In the genomic region with DNA sequence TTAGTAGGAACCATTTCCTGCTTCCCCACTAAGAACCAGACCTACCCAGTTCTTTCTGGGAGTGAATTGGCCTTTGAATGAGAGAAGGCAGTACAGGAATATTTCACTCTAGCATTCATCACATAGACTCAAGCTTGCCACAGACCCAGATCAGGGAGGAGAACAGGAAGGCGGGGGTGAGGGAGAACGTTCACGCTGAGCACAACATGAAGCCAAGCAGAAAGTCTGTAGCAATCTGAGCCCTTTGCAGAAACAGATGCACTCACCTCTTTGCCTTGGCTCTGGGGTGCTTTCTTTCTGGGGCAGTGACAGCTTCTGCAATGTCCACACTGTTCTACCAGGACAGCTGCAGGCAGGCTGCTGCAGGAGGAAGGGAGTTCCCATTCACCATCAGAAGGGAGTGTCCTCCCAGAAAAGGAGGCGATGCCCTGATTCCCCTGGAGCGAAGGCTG, we compare ENCODE assay signal across 12 cellular contexts. TPM values are rescaled to one million over a fixed set of nuclear protein-coding genes. Genes with fewer than 3 reads are reported as not detected.
A peak's percentile ranks its signal among the peaks of the same experiment; 100 is the strongest.
DNase-seq lines count a peak whose midpoint lies in the region; ATAC-seq, FAIRE-seq and TF ChIP-seq lines count a peak whose summit lies in the region.
"Had no signal": no experiment of that assay in that cellular context is flagged by ENCODE, and none has a peak within 500 bp of the region (broad histone marks: within the 10 kb centered on the region; RNA-seq: fewer than 3 reads in every experiment).

No MANE protein-coding gene starts in this region.

- H3K9me3 Mint-ChIP-seq in stimulated activated effector memory CD8-positive, alpha-beta T cell treated with anti-CD3 and anti-CD28 coated beads, Interleukin-12 subunit alpha, Interleukin-12 subunit beta, amount 100 ng/mL, for 72 hours, result no peaks in the 10 kb centered on the region
- H3K9me3 Mint-ChIP-seq: activated naive CD4-positive, alpha-beta T cell treated with anti-CD3 and anti-CD28 coated beads, Interleukin-2, amount 50 U/mL, for 24 hours had no signal

- H3K4me3 ChIP-seq in HEK293 (ENCODE audit: low read depth, low read length) (no peak overlapping the region), bronchial epithelial cell (ENCODE audit: low read depth, low read length) (no peak overlapping the region)

- no peak overlapping the region for H3K27ac Mint-ChIP-seq in stimulated activated effector memory CD8-positive, alpha-beta T cell treated with anti-CD3 and anti-CD28 coated beads, Interleukin-12 subunit alpha, Interleukin-12 subunit beta, amount 100 ng/mL, for 72 hours
- H3K27ac Mint-ChIP-seq: activated naive CD4-positive, alpha-beta T cell treated with anti-CD3 and anti-CD28 coated beads, Interleukin-2, amount 50 U/mL, for 24 hours had no signal

- no peak overlapping the region for H3K27ac ChIP-seq in HEK293 (ENCODE audit: extremely low read depth, low read depth, low read length)
- peak overlapping the region; percentile 59 for H3K27ac ChIP-seq in layer of hippocampus (ENCODE audit: low read depth, low read length)

- FAIRE-seq in bronchial epithelial cell (lab: Jason Lieb, UNC) (peak; percentile 62), D721Med (lab: Jason Lieb, UNC) (no peak)

- TF ChIP-seq CTCF in HEK293 (tag by site-specific recombination; IDR thresholded peaks at IDR 0.05), result no peak
- TF ChIP-seq CTCF in bronchial epithelial cell (IDR thresholded peaks at IDR 0.05; ENCODE audit: insufficient read depth, low read length, severe bottlenecking), result no peak
- TF ChIP-seq CTCF in D721Med (IDR thresholded peaks at IDR 0.05; ENCODE audit: insufficient read depth, missing control alignments), result no peak

- H3K4me1 ChIP-seq in HEK293 (ENCODE audit: control insufficient read depth, insufficient read depth, low read length), result peaks cover 16% of the 10 kb centered on the region

- CTCF ChIA-PET in HEK293 (lab: Yijun Ruan, JAX), result interaction anchor here (0.7 to 8.7 kb wide), 20 partner anchors 12 to 550 kb away, joined by 3 to 232 read pairs (median 13); partner anchors contain the start of gene FGF1

- ATAC-seq in stimulated activated effector memory CD8-positive, alpha-beta T cell treated with anti-CD3 and anti-CD28 coated beads, Interleukin-12 subunit alpha, Interleukin-12 subunit beta, amount 100 ng/mL, for 72 hours, result peak; percentile 46
- ATAC-seq: WTC11 had no signal

- DNase-seq in bronchial epithelial cell (ENCODE audit: low read depth) (no peak), NCI-H2196 treated with DMSO at 0.1 percent for 48 hours (lab: John Stamatoyannopoulos, UW; ENCODE audit: unreplicated experiment) (no peak), ureter (ENCODE audit: low spot score) (no peak), D721Med (ENCODE audit: insufficient read length, low spot score) (no peak)
- DNase-seq in stimulated activated effector memory CD8-positive, alpha-beta T cell treated with anti-CD3 and anti-CD28 coated beads, Interleukin-12 subunit alpha, Interleukin-12 subunit beta, amount 100 ng/mL, for 72 hours (ENCODE audit: low spot score in 2 of 2), result no peak
- no peak for DNase-seq in activated CD8-positive, alpha-beta memory T cell treated with anti-CD3 and anti-CD28 coated beads, Interleukin-2, amount 50 U/mL, for 4 hours
- DNase-seq: KG1, OCI-M1 had no signal

- no peaks in the 10 kb centered on the region for H3K9me3 ChIP-seq in HEK293 (ENCODE audit: control insufficient read depth, insufficient read depth, low read depth, low read length)

- H3K36me3 ChIP-seq in HEK293 (ENCODE audit: control insufficient read depth in 2 of 2, insufficient read depth in 1 of 2, low read length in 2 of 2), result no peaks in the 10 kb centered on the region
- no peaks in the 10 kb centered on the region for H3K36me3 ChIP-seq in bronchial epithelial cell (ENCODE audit: control insufficient read depth, insufficient read depth, low read length)

- H3K36me3 Mint-ChIP-seq in stimulated activated effector memory CD8-positive, alpha-beta T cell treated with anti-CD3 and anti-CD28 coated beads, Interleukin-12 subunit alpha, Interleukin-12 subunit beta, amount 100 ng/mL, for 72 hours, result no peaks in the 10 kb centered on the region
- H3K36me3 Mint-ChIP-seq: activated naive CD4-positive, alpha-beta T cell treated with anti-CD3 and anti-CD28 coated beads, Interleukin-2, amount 50 U/mL, for 24 hours; WTC11 had no signal

- no peak overlapping the region for H3K4me3 Mint-ChIP-seq in stimulated activated effector memory CD8-positive, alpha-beta T cell treated with anti-CD3 and anti-CD28 coated beads, Interleukin-12 subunit alpha, Interleukin-12 subunit beta, amount 100 ng/mL, for 72 hours
- H3K4me3 Mint-ChIP-seq: activated naive CD4-positive, alpha-beta T cell treated with anti-CD3 and anti-CD28 coated beads, Interleukin-2, amount 50 U/mL, for 24 hours; WTC11 had no signal

- POLR2A ChIA-PET in HEK293 (lab: Yijun Ruan, JAX), result interaction anchor here (1.1 to 2.1 kb wide), 2 partner anchors 20 to 42 kb away, joined by 4 to 9 read pairs; no protein-coding TSS in a partner anchor

- peaks cover 3% of the 10 kb centered on the region for H3K27me3 ChIP-seq in bronchial epithelial cell (ENCODE audit: control insufficient read depth, insufficient read depth, low read length)
- no peaks in the 10 kb centered on the region for H3K27me3 ChIP-seq in layer of hippocampus (ENCODE audit: control insufficient read depth, insufficient read depth, low read length)

- no peaks in the 10 kb centered on the region for H3K4me1 Mint-ChIP-seq in stimulated activated effector memory CD8-positive, alpha-beta T cell treated with anti-CD3 and anti-CD28 coated beads, Interleukin-12 subunit alpha, Interleukin-12 subunit beta, amount 100 ng/mL, for 72 hours

TF ChIP-seq in HEK293, 187 proteins besides CTCF, POLR2A, EP300 and RAD21:
- TF ChIP-seq WT1 (tag by site-specific recombination; IDR thresholded peaks at IDR 0.05), result peak; percentile 83
- TF ChIP-seq ZNF394 (tag by site-specific recombination; IDR thresholded peaks at IDR 0.05; ENCODE audit: borderline replicate concordance), result no peak

RNA-seq across cellular contexts. Expression of gene FGF1, which starts 11.5 kb away (rescaled TPM):
- total RNA-seq in bronchial epithelial cell (under 0.01 and 0.38 TPM in 2 replicates), ureter (not detected)
